9 cellular contexts compared by ENCODE assay signal in the genomic region with DNA sequence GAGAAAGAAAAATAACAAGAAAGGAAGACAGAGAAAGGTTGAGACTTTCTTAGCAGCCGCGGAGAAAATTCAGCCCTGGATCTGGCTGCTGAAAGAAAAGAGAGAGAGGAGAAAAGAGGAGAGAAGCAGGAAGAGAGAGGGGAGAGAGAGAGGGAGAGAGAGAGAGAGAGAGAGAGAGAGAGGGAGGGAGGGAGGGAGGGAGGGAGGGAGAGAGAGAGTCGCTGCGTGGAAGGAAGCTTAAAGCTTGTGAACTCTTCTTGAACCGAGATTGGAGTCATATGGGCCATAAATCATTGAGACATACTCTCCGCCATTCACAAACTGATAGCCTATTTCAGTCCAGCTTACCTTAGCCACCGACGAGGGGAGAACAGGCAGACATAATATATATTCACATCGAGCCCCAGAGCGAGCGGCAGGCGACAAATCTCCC. TPM values are rescaled to one million over a fixed set of nuclear protein-coding genes. Genes with fewer than 3 reads are reported as not detected.
A peak's percentile ranks its signal among the peaks of the same experiment; 100 is the strongest.
DNase-seq lines count a peak whose midpoint lies in the region; ATAC-seq and TF ChIP-seq lines count a peak whose summit lies in the region.
"Had no signal": no experiment of that assay in that cellular context is flagged by ENCODE, and none has a peak within 500 bp of the region (broad histone marks: within the 10 kb centered on the region; RNA-seq: fewer than 3 reads in every experiment).

No MANE protein-coding gene starts in this region.

- no peaks in the 10 kb centered on the region for H3K9me3 ChIP-seq in lower lobe of right lung

- DNase-seq in G401 (ENCODE audit: low spot score) (peak; percentile 23), NCI-H2029 (lab: John Stamatoyannopoulos, UW) (peak; percentile 77), astrocyte of the spinal cord (ENCODE audit: low read depth, low spot score) (peak; percentile 92), lower lobe of right lung (no peak), activated gamma-delta T cell (lab: John Stamatoyannopoulos, UW) (no peak), hippocampal formation (lab: John Stamatoyannopoulos, UW) (no peak), dermis blood vessel endothelial cell (no peak), cortex of kidney (lab: John Stamatoyannopoulos, UW) (no peak)

- H3K27ac ChIP-seq in lower lobe of right lung, result peak overlapping the region; percentile 75

- H3K4me3 ChIP-seq in astrocyte of the spinal cord (ENCODE audit: low read depth, low read length) (peak overlapping the region; percentile 51), lower lobe of right lung (peak overlapping the region; percentile 43)

- in situ Hi-C loops in G401 (cut with HindIII; ENCODE audit: low sequenced_read_pairs) (no loop called here), astrocyte of the spinal cord (cut with HindIII; ENCODE audit: low sequenced_read_pairs) (no loop called here)

- H3K27me3 ChIP-seq in lower lobe of right lung (ENCODE audit: low read depth), result peaks cover 48% of the 10 kb centered on the region

- H3K36me3 ChIP-seq in lower lobe of right lung, result no peaks in the 10 kb centered on the region

- no peak for ATAC-seq in lower lobe of right lung

- TF ChIP-seq CTCF in astrocyte of the spinal cord (IDR thresholded peaks at IDR 0.05; ENCODE audit: low read depth, low read length) (no peak), lower lobe of right lung (IDR thresholded peaks at IDR 0.05) (no peak)

- peaks cover 6% of the 10 kb centered on the region for H3K4me1 ChIP-seq in lower lobe of right lung

- intact Hi-C loops in lower lobe of right lung (cut with DNase I), result no loop called here

RNA-seq across cellular contexts. Expression of a gene that starts 10.3 kb away (rescaled TPM):
- 8.9 and 19.7 TPM in 2 replicates for total RNA-seq in G401 (2014; rRNA removed; shearing (Covaris generic))
- total RNA-seq in lower lobe of right lung (5.6 TPM), dermis blood vessel endothelial cell (4.8 and 5.2 TPM in 2 replicates)

RNA-seq across cellular contexts. Expression of a gene that starts 23.0 kb away (rescaled TPM):
- total RNA-seq in G401 (2014; rRNA removed; shearing (Covaris generic)), result 0.78 and 2.2 TPM in 2 replicates
- 5.8 TPM for total RNA-seq in lower lobe of right lung
- total RNA-seq in dermis blood vessel endothelial cell, result 2.7 and 3.2 TPM in 2 replicates

RNA-seq across cellular contexts. Expression of a gene that starts 24.4 kb away (rescaled TPM):
- total RNA-seq in G401 (2014; rRNA removed; shearing (Covaris generic)), result not detected in 2 replicates
- total RNA-seq in lower lobe of right lung, result not detected
- total RNA-seq in dermis blood vessel endothelial cell, result not detected in 2 replicates
- total RNA-seq: lung had no signal

RNA-seq across cellular contexts. Expression of a gene that starts 34.8 kb away (rescaled TPM):
- total RNA-seq in G401 (2014; rRNA removed; shearing (Covaris generic)), result 0.74 and 12.0 TPM in 2 replicates
- 11.3 TPM for total RNA-seq in lower lobe of right lung
- 9.5 and 11.9 TPM in 2 replicates for total RNA-seq in dermis blood vessel endothelial cell

RNA-seq across cellular contexts. Expression of a gene that starts 38.4 kb away (rescaled TPM):
- 1.7 TPM in 1 of 2 replicates, not detected in the other for total RNA-seq in G401 (2014; rRNA removed; shearing (Covaris generic))
- total RNA-seq in lower lobe of right lung (3.9 TPM), dermis blood vessel endothelial cell (0.17 and 0.23 TPM in 2 replicates)

Comparison
In these comparisons a context has a peak if more than half of its experiments do, and no peak if none do; other contexts are left out.
1. DNase-seq: peak in G401 (single experiment), NCI-H2029 (single experiment) and astrocyte of the spinal cord (single experiment); none in lower lobe of right lung (single experiment), activated gamma-delta T cell (single experiment), hippocampal formation (0 of 2), dermis blood vessel endothelial cell (single experiment) and cortex of kidney (single experiment).